1 cellular context compared by ENCODE assay signal in the genomic region with DNA sequence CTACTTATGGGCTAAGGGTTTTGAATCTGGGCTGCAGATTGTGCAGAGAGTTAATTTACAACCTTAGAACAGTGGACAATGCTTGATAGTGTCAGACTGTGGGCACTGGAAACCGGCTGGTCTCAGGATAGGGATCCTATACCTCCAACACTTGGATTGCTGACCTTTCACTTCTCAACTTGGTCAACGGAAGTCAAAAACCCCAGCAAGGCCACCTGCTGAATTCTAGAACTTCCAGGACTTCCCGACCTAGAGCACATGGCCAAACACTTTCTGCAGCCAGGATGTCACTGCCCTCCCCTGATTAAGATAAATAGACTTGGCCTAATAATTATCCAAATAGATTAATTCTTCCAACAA.
A peak's percentile ranks its signal among the peaks of the same experiment; 100 is the strongest.
TF ChIP-seq lines count a peak whose summit lies in the region.

No MANE protein-coding gene starts in this region.

TF ChIP-seq in K562, 482 proteins besides CTCF, POLR2A, EP300 and RAD21 (continues in another document):
- TF ChIP-seq RBFOX2 (IDR thresholded peaks at IDR 0.05; ENCODE audit: low read depth, low read length) (no peak), PTRF (tag; IDR thresholded peaks at IDR 0.05) (no peak), NR2C1 (IDR thresholded peaks at IDR 0.05) (no peak), NR2C1 (tag; IDR thresholded peaks at IDR 0.05) (0 out of 2 replicates have a peak, but pooled peaks have one; percentile 15), PTTG1 (tag; IDR thresholded peaks at IDR 0.05; ENCODE audit: low read depth) (0 out of 2 replicates have a peak, but pooled peaks have one; percentile 26), SREBF2 (CRISPR knock-in tag; IDR thresholded peaks at IDR 0.05) (no peak), TGIF2 (CRISPR knock-in tag; IDR thresholded peaks at IDR 0.05) (no peak), ZNF766 (CRISPR knock-in tag; conservative IDR thresholded peaks at IDR 0.05) (no peak), ZKSCAN1 (IDR thresholded peaks at IDR 0.05; ENCODE audit: low read depth, low read length) (no peak), NUFIP1 (IDR thresholded peaks at IDR 0.05; ENCODE audit: partially characterized antibody) (no peak), KLF1 (tag; IDR thresholded peaks at IDR 0.05) (no peak), FOXA3 (CRISPR knock-in tag; conservative IDR thresholded peaks at IDR 0.05 in 1 of 2, IDR thresholded peaks at IDR 0.05 in 1 of 2) (no peak), SRSF3 (IDR thresholded peaks at IDR 0.05; ENCODE audit: insufficient read depth, low read length) (no peak), SNRNP70 (optimal IDR thresholded peaks at IDR 0.05; ENCODE audit: low read depth, low read length) (no peak), MTF1 (CRISPR knock-in tag; IDR thresholded peaks at IDR 0.05; ENCODE audit: borderline replicate concordance) (no peak), ZNF354B (CRISPR knock-in tag; IDR thresholded peaks at IDR 0.05) (no peak), ZNF316 (IDR thresholded peaks at IDR 0.05) (peak; percentile 45), MAFF (IDR thresholded peaks at IDR 0.05; ENCODE audit: low read length) (no peak), POLR2AphosphoS5 (IDR thresholded peaks at IDR 0.05; ENCODE audit: control insufficient read depth, insufficient read depth, low read depth, low read length) (no peak), CEBPB (tag; IDR thresholded peaks at IDR 0.05) (no peak), MAFG (tag; conservative IDR thresholded peaks at IDR 0.05) (peak; percentile 42; the same call in 1 of the 2 replicates), ZBTB8A (IDR thresholded peaks at IDR 0.05; ENCODE audit: partially characterized antibody) (no peak), PHF20 (IDR thresholded peaks at IDR 0.05; ENCODE audit: partially characterized antibody) (no peak), ATF7 (IDR thresholded peaks at IDR 0.05) (no peak), NR2C2 (CRISPR knock-in tag; IDR thresholded peaks at IDR 0.05) (no peak), NR2C2 (tag; IDR thresholded peaks at IDR 0.05) (0 out of 2 replicates have a peak, but pooled peaks have one; percentile 3), ZNF143 (CRISPR knock-in tag; IDR thresholded peaks at IDR 0.05) (no peak), RBM34 (IDR thresholded peaks at IDR 0.05; ENCODE audit: borderline replicate concordance, insufficient read depth, low read length) (no peak), PHB (CRISPR knock-in tag; IDR thresholded peaks at IDR 0.05) (no peak), RFX7 (CRISPR knock-in tag; IDR thresholded peaks at IDR 0.05) (no peak), FOXM1 (IDR thresholded peaks at IDR 0.05; ENCODE audit: low read depth) (no peak), FOXM1 (CRISPR knock-in tag; IDR thresholded peaks at IDR 0.05; ENCODE audit: low read depth) (no peak), JUNB (CRISPR knock-in tag; conservative IDR thresholded peaks at IDR 0.05) (no peak), ZFP30 (CRISPR knock-in tag; IDR thresholded peaks at IDR 0.05; ENCODE audit: borderline replicate concordance) (no peak), SIN3A (IDR thresholded peaks at IDR 0.05; ENCODE audit: borderline replicate concordance in 2 of 2, control insufficient read depth in 1 of 2, low read depth in 2 of 2, low read length in 2 of 2) (no peak), MTA2 (IDR thresholded peaks at IDR 0.05; ENCODE audit: low read depth) (no peak), ZNF586 (CRISPR knock-in tag; conservative IDR thresholded peaks at IDR 0.05) (no peak), NRF1 (conservative IDR thresholded peaks at IDR 0.05 in 1 of 2, IDR thresholded peaks at IDR 0.05 in 1 of 2) (no peak), SIN3B (IDR thresholded peaks at IDR 0.05; ENCODE audit: low read depth) (no peak), ILK (tag; IDR thresholded peaks at IDR 0.05; ENCODE audit: borderline replicate concordance, low read depth) (no peak), FOXJ2 (tag; IDR thresholded peaks at IDR 0.05) (no peak), LEF1 (IDR thresholded peaks at IDR 0.05) (no peak), ZNF184 (CRISPR knock-in tag; IDR thresholded peaks at IDR 0.05) (no peak), RBM22 (IDR thresholded peaks at IDR 0.05; ENCODE audit: low read depth, low read length, poor library complexity, severe bottlenecking) (no peak), ZNF589 (CRISPR knock-in tag; IDR thresholded peaks at IDR 0.05; ENCODE audit: low read depth) (0 out of 2 replicates have a peak, but pooled peaks have one; percentile 35), PHF21A (IDR thresholded peaks at IDR 0.05; ENCODE audit: borderline replicate concordance, low read depth) (no peak)
- TF ChIP-seq, protein P1, sequence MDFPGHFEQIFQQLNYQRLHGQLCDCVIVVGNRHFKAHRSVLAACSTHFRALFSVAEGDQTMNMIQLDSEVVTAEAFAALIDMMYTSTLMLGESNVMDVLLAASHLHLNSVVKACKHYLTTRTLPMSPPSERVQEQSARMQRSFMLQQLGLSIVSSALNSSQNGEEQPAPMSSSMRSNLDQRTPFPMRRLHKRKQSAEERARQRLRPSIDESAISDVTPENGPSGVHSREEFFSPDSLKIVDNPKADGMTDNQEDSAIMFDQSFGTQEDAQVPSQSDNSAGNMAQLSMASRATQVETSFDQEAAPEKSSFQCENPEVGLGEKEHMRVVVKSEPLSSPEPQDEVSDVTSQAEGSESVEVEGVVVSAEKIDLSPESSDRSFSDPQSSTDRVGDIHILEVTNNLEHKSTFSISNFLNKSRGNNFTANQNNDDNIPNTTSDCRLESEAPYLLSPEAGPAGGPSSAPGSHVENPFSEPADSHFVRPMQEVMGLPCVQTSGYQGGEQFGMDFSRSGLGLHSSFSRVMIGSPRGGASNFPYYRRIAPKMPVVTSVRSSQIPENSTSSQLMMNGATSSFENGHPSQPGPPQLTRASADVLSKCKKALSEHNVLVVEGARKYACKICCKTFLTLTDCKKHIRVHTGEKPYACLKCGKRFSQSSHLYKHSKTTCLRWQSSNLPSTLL (IDR thresholded peaks at IDR 0.05): no peak
- TF ChIP-seq, protein P2, sequence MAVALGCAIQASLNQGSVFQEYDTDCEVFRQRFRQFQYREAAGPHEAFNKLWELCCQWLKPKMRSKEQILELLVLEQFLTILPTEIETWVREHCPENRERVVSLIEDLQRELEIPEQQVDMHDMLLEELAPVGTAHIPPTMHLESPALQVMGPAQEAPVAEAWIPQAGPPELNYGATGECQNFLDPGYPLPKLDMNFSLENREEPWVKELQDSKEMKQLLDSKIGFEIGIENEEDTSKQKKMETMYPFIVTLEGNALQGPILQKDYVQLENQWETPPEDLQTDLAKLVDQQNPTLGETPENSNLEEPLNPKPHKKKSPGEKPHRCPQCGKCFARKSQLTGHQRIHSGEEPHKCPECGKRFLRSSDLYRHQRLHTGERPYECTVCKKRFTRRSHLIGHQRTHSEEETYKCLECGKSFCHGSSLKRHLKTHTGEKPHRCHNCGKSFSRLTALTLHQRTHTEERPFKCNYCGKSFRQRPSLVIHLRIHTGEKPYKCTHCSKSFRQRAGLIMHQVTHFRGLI (CRISPR knock-in tag; IDR thresholded peaks at IDR 0.05): no peak
- TF ChIP-seq, protein P3, sequence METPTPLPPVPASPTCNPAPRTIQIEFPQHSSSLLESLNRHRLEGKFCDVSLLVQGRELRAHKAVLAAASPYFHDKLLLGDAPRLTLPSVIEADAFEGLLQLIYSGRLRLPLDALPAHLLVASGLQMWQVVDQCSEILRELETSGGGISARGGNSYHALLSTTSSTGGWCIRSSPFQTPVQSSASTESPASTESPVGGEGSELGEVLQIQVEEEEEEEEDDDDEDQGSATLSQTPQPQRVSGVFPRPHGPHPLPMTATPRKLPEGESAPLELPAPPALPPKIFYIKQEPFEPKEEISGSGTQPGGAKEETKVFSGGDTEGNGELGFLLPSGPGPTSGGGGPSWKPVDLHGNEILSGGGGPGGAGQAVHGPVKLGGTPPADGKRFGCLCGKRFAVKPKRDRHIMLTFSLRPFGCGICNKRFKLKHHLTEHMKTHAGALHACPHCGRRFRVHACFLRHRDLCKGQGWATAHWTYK (CRISPR knock-in tag; IDR thresholded peaks at IDR 0.05): no peak
- TF ChIP-seq, protein P4, sequence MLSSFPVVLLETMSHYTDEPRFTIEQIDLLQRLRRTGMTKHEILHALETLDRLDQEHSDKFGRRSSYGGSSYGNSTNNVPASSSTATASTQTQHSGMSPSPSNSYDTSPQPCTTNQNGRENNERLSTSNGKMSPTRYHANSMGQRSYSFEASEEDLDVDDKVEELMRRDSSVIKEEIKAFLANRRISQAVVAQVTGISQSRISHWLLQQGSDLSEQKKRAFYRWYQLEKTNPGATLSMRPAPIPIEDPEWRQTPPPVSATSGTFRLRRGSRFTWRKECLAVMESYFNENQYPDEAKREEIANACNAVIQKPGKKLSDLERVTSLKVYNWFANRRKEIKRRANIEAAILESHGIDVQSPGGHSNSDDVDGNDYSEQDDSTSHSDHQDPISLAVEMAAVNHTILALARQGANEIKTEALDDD (IDR thresholded peaks at IDR 0.05): no peak
- TF ChIP-seq, protein P5, sequence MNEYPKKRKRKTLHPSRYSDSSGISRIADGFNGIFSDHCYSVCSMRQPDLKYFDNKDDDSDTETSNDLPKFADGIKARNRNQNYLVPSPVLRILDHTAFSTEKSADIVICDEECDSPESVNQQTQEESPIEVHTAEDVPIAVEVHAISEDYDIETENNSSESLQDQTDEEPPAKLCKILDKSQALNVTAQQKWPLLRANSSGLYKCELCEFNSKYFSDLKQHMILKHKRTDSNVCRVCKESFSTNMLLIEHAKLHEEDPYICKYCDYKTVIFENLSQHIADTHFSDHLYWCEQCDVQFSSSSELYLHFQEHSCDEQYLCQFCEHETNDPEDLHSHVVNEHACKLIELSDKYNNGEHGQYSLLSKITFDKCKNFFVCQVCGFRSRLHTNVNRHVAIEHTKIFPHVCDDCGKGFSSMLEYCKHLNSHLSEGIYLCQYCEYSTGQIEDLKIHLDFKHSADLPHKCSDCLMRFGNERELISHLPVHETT (CRISPR knock-in tag; conservative IDR thresholded peaks at IDR 0.05 in 1 of 2, IDR thresholded peaks at IDR 0.05 in 1 of 2): 0 out of 4 replicates have a peak, but pooled peaks of 1 of the 2 experiments have one; percentile 3
- TF ChIP-seq, protein P6, sequence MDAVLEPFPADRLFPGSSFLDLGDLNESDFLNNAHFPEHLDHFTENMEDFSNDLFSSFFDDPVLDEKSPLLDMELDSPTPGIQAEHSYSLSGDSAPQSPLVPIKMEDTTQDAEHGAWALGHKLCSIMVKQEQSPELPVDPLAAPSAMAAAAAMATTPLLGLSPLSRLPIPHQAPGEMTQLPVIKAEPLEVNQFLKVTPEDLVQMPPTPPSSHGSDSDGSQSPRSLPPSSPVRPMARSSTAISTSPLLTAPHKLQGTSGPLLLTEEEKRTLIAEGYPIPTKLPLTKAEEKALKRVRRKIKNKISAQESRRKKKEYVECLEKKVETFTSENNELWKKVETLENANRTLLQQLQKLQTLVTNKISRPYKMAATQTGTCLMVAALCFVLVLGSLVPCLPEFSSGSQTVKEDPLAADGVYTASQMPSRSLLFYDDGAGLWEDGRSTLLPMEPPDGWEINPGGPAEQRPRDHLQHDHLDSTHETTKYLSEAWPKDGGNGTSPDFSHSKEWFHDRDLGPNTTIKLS (IDR thresholded peaks at IDR 0.05; ENCODE audit: borderline replicate concordance, low read depth): no peak
- TF ChIP-seq, protein P7, sequence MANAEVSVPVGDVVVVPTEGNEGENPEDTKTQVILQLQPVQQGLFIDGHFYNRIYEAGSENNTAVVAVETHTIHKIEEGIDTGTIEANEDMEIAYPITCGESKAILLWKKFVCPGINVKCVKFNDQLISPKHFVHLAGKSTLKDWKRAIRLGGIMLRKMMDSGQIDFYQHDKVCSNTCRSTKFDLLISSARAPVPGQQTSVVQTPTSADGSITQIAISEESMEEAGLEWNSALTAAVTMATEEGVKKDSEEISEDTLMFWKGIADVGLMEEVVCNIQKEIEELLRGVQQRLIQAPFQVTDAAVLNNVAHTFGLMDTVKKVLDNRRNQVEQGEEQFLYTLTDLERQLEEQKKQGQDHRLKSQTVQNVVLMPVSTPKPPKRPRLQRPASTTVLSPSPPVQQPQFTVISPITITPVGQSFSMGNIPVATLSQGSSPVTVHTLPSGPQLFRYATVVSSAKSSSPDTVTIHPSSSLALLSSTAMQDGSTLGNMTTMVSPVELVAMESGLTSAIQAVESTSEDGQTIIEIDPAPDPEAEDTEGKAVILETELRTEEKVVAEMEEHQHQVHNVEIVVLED (CRISPR knock-in tag; IDR thresholded peaks at IDR 0.05): no peak
- TF ChIP-seq, protein P8, sequence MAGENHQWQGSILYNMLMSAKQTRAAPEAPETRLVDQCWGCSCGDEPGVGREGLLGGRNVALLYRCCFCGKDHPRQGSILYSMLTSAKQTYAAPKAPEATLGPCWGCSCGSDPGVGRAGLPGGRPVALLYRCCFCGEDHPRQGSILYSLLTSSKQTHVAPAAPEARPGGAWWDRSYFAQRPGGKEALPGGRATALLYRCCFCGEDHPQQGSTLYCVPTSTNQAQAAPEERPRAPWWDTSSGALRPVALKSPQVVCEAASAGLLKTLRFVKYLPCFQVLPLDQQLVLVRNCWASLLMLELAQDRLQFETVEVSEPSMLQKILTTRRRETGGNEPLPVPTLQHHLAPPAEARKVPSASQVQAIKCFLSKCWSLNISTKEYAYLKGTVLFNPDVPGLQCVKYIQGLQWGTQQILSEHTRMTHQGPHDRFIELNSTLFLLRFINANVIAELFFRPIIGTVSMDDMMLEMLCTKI (IDR thresholded peaks at IDR 0.05; ENCODE audit: partially characterized antibody): no peak
- TF ChIP-seq, protein P9, sequence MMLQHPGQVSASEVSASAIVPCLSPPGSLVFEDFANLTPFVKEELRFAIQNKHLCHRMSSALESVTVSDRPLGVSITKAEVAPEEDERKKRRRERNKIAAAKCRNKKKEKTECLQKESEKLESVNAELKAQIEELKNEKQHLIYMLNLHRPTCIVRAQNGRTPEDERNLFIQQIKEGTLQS (IDR thresholded peaks at IDR 0.05): no peak
- TF ChIP-seq, protein P9 (CRISPR knock-in tag; conservative IDR thresholded peaks at IDR 0.05): no peak
- TF ChIP-seq, protein P10, sequence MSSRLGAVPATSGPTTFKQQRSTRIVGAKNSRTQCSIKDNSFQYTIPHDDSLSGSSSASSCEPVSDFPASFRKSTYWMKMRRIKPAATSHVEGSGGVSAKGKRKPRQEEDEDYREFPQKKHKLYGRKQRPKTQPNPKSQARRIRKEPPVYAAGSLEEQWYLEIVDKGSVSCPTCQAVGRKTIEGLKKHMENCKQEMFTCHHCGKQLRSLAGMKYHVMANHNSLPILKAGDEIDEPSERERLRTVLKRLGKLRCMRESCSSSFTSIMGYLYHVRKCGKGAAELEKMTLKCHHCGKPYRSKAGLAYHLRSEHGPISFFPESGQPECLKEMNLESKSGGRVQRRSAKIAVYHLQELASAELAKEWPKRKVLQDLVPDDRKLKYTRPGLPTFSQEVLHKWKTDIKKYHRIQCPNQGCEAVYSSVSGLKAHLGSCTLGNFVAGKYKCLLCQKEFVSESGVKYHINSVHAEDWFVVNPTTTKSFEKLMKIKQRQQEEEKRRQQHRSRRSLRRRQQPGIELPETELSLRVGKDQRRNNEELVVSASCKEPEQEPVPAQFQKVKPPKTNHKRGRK (tag; IDR thresholded peaks at IDR 0.05): no peak
